ENCODE assay signal across 10 cellular contexts in the genomic region with DNA sequence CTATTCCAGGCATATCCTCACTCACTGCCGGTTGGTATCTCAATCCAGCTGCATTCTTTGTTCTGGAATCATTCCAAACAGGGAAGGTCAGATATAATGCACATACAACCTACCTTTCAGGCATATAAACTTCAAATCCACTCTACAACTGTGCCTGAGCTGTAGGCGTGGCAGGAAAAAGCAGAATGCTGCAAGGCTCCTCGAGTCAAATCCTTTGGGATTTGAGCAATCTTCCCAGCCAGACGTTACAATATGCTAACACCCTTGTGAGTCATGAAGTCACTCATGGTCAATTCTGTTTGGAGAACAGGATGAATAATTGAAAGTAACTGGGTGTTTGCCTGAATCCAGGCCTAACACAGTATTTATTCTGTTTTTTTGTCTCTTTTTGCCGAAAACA.
A peak's percentile ranks its signal among the peaks of the same experiment; 100 is the strongest.
DNase-seq lines count a peak whose midpoint lies in the region; ATAC-seq lines count a peak whose summit lies in the region.
"Had no signal": no experiment of that assay in that cellular context is flagged by ENCODE, and none has a peak within 500 bp of the region (broad histone marks: within the 10 kb centered on the region; RNA-seq: fewer than 3 reads in every experiment).

No MANE protein-coding gene starts in this region.

- H3K9me3 ChIP-seq in SJSA1 (replicated peaks) (no peaks in the 10 kb centered on the region), skeletal muscle satellite cell (replicated peaks; ENCODE audit: low read length) (no peaks in the 10 kb centered on the region)

- ATAC-seq in stimulated activated effector memory CD8-positive, alpha-beta T cell treated with anti-CD3 and anti-CD28 coated beads, Interleukin-12 subunit alpha, Interleukin-12 subunit beta, amount 100 ng/mL, for 72 hours: no peak

- H3K4me3 ChIP-seq in SJSA1: no peak overlapping the region
- H3K4me3 ChIP-seq in skeletal muscle satellite cell (ENCODE audit: low read length): no peak overlapping the region

- no peaks in the 10 kb centered on the region for H3K4me1 Mint-ChIP-seq in activated naive CD4-positive, alpha-beta T cell treated with anti-CD3 and anti-CD28 coated beads, Interleukin-2, amount 10 ng/mL, durations not matched to agents 7 days and 5 days
- H3K4me1 Mint-ChIP-seq in stimulated activated effector memory CD8-positive, alpha-beta T cell treated with anti-CD3 and anti-CD28 coated beads, Interleukin-12 subunit alpha, Interleukin-12 subunit beta, amount 100 ng/mL, for 72 hours: peaks cover 12% of the 10 kb centered on the region

- H3K27ac Mint-ChIP-seq in activated naive CD4-positive, alpha-beta T cell treated with anti-CD3 and anti-CD28 coated beads, Interleukin-2, amount 10 ng/mL, durations not matched to agents 7 days and 5 days: no peak overlapping the region
- H3K27ac Mint-ChIP-seq in stimulated activated effector memory CD8-positive, alpha-beta T cell treated with anti-CD3 and anti-CD28 coated beads, Interleukin-12 subunit alpha, Interleukin-12 subunit beta, amount 100 ng/mL, for 72 hours: no peak overlapping the region

- H3K27me3 Mint-ChIP-seq in activated naive CD4-positive, alpha-beta T cell treated with anti-CD3 and anti-CD28 coated beads, Interleukin-2, amount 10 ng/mL, durations not matched to agents 7 days and 5 days: peaks cover 13% of the 10 kb centered on the region

- no peaks in the 10 kb centered on the region for H3K36me3 ChIP-seq in SJSA1
- no peaks in the 10 kb centered on the region for H3K36me3 ChIP-seq in skeletal muscle satellite cell (ENCODE audit: insufficient read depth, low read length)

- DNase-seq in GM03348 (ENCODE audit: low spot score) (peak; percentile 92), SJSA1 (ENCODE audit: low read depth in 1 of 2, low spot score in 2 of 2) (peak; percentile 57 to 60), fibroblast of the conjunctiva (ENCODE audit: low read depth) (peak; percentile 94), KBM-7 (no peak)
- DNase-seq in activated CD4-positive, alpha-beta T cell treated with anti-CD3 and anti-CD28 coated beads, Interleukin-2, amount 50 U/mL, for 1 hour: no peak
- no peak for DNase-seq in activated naive CD4-positive, alpha-beta T cell treated with anti-CD3 and anti-CD28 coated beads, Interleukin-2, amount 10 ng/mL, durations not matched to agents 7 days and 5 days
- DNase-seq in stimulated activated effector memory CD8-positive, alpha-beta T cell treated with anti-CD3 and anti-CD28 coated beads, Interleukin-12 subunit alpha, Interleukin-12 subunit beta, amount 100 ng/mL, for 72 hours (ENCODE audit: low spot score in 2 of 2): no peak
- DNase-seq: activated gamma-delta T cell, midbrain had no signal

- H3K4me3 Mint-ChIP-seq in activated naive CD4-positive, alpha-beta T cell treated with anti-CD3 and anti-CD28 coated beads, Interleukin-2, amount 10 ng/mL, durations not matched to agents 7 days and 5 days: no peak overlapping the region
- H3K4me3 Mint-ChIP-seq in stimulated activated effector memory CD8-positive, alpha-beta T cell treated with anti-CD3 and anti-CD28 coated beads, Interleukin-12 subunit alpha, Interleukin-12 subunit beta, amount 100 ng/mL, for 72 hours: no peak overlapping the region

- H3K27ac ChIP-seq in SJSA1: peak overlapping the region; percentile 50

- H3K4me2 ChIP-seq in skeletal muscle satellite cell (ENCODE audit: low read length): peak overlapping the region; percentile 34

- H3K4me1 ChIP-seq in SJSA1 (replicated peaks): peaks cover 12% of the 10 kb centered on the region
- peaks cover 28% of the 10 kb centered on the region for H3K4me1 ChIP-seq in skeletal muscle satellite cell (ENCODE audit: control insufficient read depth, insufficient read depth, low read length)

- H3K9me3 Mint-ChIP-seq in activated naive CD4-positive, alpha-beta T cell treated with anti-CD3 and anti-CD28 coated beads, Interleukin-2, amount 10 ng/mL, durations not matched to agents 7 days and 5 days: no peaks in the 10 kb centered on the region
- no peaks in the 10 kb centered on the region for H3K9me3 Mint-ChIP-seq in stimulated activated effector memory CD8-positive, alpha-beta T cell treated with anti-CD3 and anti-CD28 coated beads, Interleukin-12 subunit alpha, Interleukin-12 subunit beta, amount 100 ng/mL, for 72 hours

- peak overlapping the region; percentile 60 for H3K9ac ChIP-seq in skeletal muscle satellite cell (ENCODE audit: low read depth, low read length)

- CTCF ChIA-PET in activated naive CD4-positive, alpha-beta T cell treated with anti-CD3 and anti-CD28 coated beads, Interleukin-2, amount 10 ng/mL, durations not matched to agents 7 days and 5 days (lab: Charles Lee): no interaction called here

- in situ Hi-C loops in KBM-7 (cut with MboI; ENCODE audit: low pct_unique_long_range_greater_than_20kb, low sequenced_read_pairs): no loop called here

- H3K27me3 ChIP-seq in SJSA1 (replicated peaks) (no peaks in the 10 kb centered on the region), skeletal muscle satellite cell (ENCODE audit: control insufficient read depth, insufficient read depth, low read length) (no peaks in the 10 kb centered on the region)

- H3K36me3 Mint-ChIP-seq in activated naive CD4-positive, alpha-beta T cell treated with anti-CD3 and anti-CD28 coated beads, Interleukin-2, amount 10 ng/mL, durations not matched to agents 7 days and 5 days: no peaks in the 10 kb centered on the region
- no peaks in the 10 kb centered on the region for H3K36me3 Mint-ChIP-seq in stimulated activated effector memory CD8-positive, alpha-beta T cell treated with anti-CD3 and anti-CD28 coated beads, Interleukin-12 subunit alpha, Interleukin-12 subunit beta, amount 100 ng/mL, for 72 hours

Comparison
In these comparisons a context has a peak if more than half of its experiments do, and no peak if none do; other contexts are left out.
1. DNase-seq: peak in GM03348 (single experiment), SJSA1 (2 of 2) and fibroblast of the conjunctiva (single experiment); none in activated CD4-positive, alpha-beta T cell treated with anti-CD3 and anti-CD28 coated beads, Interleukin-2, amount 50 U/mL, for 1 hour (single experiment), activated naive CD4-positive, alpha-beta T cell treated with anti-CD3 and anti-CD28 coated beads, Interleukin-2, amount 10 ng/mL, durations not matched to agents 7 days and 5 days (single experiment), stimulated activated effector memory CD8-positive, alpha-beta T cell treated with anti-CD3 and anti-CD28 coated beads, Interleukin-12 subunit alpha, Interleukin-12 subunit beta, amount 100 ng/mL, for 72 hours (0 of 2) and KBM-7 (single experiment).